ENCODE assay signal across 1 cellular context in the genomic region with DNA sequence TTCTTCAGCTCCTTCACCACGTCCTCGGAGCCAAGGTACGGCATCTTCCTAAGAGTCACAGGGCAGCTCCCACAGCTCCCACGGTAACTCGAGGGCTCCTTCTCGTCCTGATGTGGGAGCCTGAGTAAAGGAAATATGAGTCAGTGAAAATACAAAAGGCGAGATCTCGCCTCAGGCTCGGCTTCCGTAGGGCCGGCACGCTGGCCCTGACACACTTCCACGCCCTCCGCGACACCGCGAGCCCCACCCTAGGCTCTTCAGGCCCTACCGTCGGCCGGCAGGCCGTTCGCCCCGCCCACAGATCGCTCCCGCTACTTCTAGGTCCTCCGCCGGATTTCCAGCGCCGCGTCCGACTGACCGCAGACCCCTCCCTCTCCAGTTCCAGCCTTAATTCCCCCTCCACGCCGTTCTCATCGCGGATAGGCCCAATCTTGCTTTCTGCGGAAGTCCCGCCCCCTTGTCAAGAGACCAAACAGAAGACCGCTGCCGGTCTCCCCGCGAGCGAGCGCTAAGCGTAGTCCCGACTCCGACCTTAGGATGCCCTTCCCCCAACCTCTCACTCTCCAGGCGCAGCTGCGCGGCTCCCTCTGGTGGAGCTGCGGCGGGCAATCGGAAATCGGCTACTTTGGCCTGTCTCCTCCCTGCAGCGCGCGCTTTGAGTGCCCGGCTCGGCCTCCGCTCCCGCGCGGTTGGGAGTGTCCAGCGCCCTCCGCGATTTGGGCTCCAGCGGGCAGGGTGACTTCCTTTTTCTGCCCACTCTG.
TF ChIP-seq lines count a peak whose summit lies in the region.

A gene (minus strand): TSS at position 126 of the 761 bp plus-strand sequence. CDS start 82 bp downstream, at position 44.
A gene (plus strand): TSS at position 653 of the 761 bp plus-strand sequence. CDS start 261 bp downstream, outside the sequence.

TF ChIP-seq in HepG2, 621 proteins besides CTCF, POLR2A, EP300 and RAD21 (continued from another document and continues in another):
- TF ChIP-seq, protein P1, sequence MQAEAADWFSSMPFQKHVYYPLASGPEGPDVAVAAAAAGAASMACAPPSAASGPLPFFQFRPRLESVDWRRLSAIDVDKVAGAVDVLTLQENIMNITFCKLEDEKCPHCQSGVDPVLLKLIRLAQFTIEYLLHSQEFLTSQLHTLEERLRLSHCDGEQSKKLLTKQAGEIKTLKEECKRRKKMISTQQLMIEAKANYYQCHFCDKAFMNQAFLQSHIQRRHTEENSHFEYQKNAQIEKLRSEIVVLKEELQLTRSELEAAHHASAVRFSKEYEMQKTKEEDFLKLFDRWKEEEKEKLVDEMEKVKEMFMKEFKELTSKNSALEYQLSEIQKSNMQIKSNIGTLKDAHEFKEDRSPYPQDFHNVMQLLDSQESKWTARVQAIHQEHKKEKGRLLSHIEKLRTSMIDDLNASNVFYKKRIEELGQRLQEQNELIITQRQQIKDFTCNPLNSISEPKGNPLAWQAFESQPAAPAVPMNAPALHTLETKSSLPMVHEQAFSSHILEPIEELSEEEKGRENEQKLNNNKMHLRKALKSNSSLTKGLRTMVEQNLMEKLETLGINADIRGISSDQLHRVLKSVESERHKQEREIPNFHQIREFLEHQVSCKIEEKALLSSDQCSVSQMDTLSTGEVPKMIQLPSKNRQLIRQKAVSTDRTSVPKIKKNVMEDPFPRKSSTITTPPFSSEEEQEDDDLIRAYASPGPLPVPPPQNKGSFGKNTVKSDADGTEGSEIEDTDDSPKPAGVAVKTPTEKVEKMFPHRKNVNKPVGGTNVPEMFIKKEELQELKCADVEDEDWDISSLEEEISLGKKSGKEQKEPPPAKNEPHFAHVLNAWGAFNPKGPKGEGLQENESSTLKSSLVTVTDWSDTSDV (CRISPR knock-in tag; IDR thresholded peaks at IDR 0.05), result no peak
- TF ChIP-seq, protein P2, sequence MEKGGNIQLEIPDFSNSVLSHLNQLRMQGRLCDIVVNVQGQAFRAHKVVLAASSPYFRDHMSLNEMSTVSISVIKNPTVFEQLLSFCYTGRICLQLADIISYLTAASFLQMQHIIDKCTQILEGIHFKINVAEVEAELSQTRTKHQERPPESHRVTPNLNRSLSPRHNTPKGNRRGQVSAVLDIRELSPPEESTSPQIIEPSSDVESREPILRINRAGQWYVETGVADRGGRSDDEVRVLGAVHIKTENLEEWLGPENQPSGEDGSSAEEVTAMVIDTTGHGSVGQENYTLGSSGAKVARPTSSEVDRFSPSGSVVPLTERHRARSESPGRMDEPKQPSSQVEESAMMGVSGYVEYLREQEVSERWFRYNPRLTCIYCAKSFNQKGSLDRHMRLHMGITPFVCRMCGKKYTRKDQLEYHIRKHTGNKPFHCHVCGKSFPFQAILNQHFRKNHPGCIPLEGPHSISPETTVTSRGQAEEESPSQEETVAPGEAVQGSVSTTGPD (CRISPR knock-in tag; IDR thresholded peaks at IDR 0.05), result no peak
- no peak for TF ChIP-seq ZSCAN12 (CRISPR knock-in tag; IDR thresholded peaks at IDR 0.05)
- TF ChIP-seq, protein P3, sequence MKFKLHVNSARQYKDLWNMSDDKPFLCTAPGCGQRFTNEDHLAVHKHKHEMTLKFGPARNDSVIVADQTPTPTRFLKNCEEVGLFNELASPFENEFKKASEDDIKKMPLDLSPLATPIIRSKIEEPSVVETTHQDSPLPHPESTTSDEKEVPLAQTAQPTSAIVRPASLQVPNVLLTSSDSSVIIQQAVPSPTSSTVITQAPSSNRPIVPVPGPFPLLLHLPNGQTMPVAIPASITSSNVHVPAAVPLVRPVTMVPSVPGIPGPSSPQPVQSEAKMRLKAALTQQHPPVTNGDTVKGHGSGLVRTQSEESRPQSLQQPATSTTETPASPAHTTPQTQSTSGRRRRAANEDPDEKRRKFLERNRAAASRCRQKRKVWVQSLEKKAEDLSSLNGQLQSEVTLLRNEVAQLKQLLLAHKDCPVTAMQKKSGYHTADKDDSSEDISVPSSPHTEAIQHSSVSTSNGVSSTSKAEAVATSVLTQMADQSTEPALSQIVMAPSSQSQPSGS (CRISPR knock-in tag; IDR thresholded peaks at IDR 0.05), result peak; percentile 84
- TF ChIP-seq, protein P4, sequence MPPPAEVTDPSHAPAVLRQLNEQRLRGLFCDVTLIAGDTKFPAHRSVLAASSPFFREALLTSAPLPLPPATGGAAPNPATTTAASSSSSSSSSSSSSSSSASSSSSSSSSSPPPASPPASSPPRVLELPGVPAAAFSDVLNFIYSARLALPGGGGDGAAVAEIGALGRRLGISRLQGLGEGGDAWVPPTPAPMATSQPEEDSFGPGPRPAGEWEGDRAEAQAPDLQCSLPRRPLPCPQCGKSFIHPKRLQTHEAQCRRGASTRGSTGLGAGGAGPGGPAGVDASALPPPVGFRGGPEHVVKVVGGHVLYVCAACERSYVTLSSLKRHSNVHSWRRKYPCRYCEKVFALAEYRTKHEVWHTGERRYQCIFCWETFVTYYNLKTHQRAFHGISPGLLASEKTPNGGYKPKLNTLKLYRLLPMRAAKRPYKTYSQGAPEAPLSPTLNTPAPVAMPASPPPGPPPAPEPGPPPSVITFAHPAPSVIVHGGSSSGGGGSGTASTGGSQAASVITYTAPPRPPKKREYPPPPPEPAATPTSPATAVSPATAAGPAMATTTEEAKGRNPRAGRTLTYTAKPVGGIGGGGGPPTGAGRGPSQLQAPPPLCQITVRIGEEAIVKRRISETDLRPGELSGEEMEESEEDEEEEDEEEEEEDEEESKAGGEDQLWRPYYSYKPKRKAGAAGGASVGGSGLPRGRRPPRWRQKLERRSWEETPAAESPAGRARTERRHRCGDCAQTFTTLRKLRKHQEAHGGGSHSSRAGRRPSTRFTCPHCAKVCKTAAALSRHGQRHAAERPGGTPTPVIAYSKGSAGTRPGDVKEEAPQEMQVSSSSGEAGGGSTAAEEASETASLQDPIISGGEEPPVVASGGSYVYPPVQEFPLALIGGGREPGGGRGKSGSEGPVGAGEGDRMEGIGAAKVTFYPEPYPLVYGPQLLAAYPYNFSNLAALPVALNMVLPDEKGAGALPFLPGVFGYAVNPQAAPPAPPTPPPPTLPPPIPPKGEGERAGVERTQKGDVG (CRISPR knock-in tag; IDR thresholded peaks at IDR 0.05; ENCODE audit: borderline replicate concordance), result no peak; the same call in 1 of the 2 replicates
- TF ChIP-seq ETV6 (CRISPR knock-in tag; conservative IDR thresholded peaks at IDR 0.05), result no peak
- TF ChIP-seq FOXM1 (CRISPR knock-in tag; IDR thresholded peaks at IDR 0.05), result no peak
- TF ChIP-seq MBNL3 (CRISPR knock-in tag; conservative IDR thresholded peaks at IDR 0.05), result no peak
- TF ChIP-seq FOXP1 (IDR thresholded peaks at IDR 0.05), result no peak
- 0 out of 2 replicates have a peak, but pooled peaks have one; percentile 33 for TF ChIP-seq FOXP1 (CRISPR knock-in tag; IDR thresholded peaks at IDR 0.05)
- no peak for TF ChIP-seq NCOA1 (CRISPR knock-in tag; IDR thresholded peaks at IDR 0.05)
- TF ChIP-seq TEAD3 (CRISPR knock-in tag; optimal IDR thresholded peaks at IDR 0.05; ENCODE audit: borderline replicate concordance), result no peak
- TF ChIP-seq ZNF260 (CRISPR knock-in tag; IDR thresholded peaks at IDR 0.05; ENCODE audit: borderline replicate concordance, low read depth), result no peak
- no peak for TF ChIP-seq SATB2 (CRISPR knock-in tag; IDR thresholded peaks at IDR 0.05)
- peak; percentile 58 for TF ChIP-seq BCL6 (CRISPR knock-in tag; IDR thresholded peaks at IDR 0.05)
- TF ChIP-seq ZNF776 (CRISPR knock-in tag; IDR thresholded peaks at IDR 0.05), result peak; percentile 1; the same call in 1 of the 2 replicates
- TF ChIP-seq, protein P5, sequence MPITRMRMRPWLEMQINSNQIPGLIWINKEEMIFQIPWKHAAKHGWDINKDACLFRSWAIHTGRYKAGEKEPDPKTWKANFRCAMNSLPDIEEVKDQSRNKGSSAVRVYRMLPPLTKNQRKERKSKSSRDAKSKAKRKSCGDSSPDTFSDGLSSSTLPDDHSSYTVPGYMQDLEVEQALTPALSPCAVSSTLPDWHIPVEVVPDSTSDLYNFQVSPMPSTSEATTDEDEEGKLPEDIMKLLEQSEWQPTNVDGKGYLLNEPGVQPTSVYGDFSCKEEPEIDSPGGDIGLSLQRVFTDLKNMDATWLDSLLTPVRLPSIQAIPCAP (CRISPR knock-in tag; IDR thresholded peaks at IDR 0.05; ENCODE audit: low read depth), result no peak
- TF ChIP-seq MYC (CRISPR knock-in tag; IDR thresholded peaks at IDR 0.05; ENCODE audit: borderline replicate concordance), result peak; percentile 79; the same call in 1 of the 2 replicates
- no peak for TF ChIP-seq PRMT3 (CRISPR knock-in tag; IDR thresholded peaks at IDR 0.05; ENCODE audit: borderline replicate concordance, low read depth)
- no peak for TF ChIP-seq MEIS2 (CRISPR knock-in tag; IDR thresholded peaks at IDR 0.05)
- TF ChIP-seq, protein P6, sequence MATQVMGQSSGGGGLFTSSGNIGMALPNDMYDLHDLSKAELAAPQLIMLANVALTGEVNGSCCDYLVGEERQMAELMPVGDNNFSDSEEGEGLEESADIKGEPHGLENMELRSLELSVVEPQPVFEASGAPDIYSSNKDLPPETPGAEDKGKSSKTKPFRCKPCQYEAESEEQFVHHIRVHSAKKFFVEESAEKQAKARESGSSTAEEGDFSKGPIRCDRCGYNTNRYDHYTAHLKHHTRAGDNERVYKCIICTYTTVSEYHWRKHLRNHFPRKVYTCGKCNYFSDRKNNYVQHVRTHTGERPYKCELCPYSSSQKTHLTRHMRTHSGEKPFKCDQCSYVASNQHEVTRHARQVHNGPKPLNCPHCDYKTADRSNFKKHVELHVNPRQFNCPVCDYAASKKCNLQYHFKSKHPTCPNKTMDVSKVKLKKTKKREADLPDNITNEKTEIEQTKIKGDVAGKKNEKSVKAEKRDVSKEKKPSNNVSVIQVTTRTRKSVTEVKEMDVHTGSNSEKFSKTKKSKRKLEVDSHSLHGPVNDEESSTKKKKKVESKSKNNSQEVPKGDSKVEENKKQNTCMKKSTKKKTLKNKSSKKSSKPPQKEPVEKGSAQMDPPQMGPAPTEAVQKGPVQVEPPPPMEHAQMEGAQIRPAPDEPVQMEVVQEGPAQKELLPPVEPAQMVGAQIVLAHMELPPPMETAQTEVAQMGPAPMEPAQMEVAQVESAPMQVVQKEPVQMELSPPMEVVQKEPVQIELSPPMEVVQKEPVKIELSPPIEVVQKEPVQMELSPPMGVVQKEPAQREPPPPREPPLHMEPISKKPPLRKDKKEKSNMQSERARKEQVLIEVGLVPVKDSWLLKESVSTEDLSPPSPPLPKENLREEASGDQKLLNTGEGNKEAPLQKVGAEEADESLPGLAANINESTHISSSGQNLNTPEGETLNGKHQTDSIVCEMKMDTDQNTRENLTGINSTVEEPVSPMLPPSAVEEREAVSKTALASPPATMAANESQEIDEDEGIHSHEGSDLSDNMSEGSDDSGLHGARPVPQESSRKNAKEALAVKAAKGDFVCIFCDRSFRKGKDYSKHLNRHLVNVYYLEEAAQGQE (IDR thresholded peaks at IDR 0.05; ENCODE audit: borderline replicate concordance in 1 of 2, low read depth in 1 of 2, low read length in 2 of 2), result 0 out of 4 replicates have a peak, but pooled peaks of 1 of the 2 experiments have one; percentile 10
- TF ChIP-seq SMARCC2 (IDR thresholded peaks at IDR 0.05), result no peak
- peak; percentile 64; the same call in 1 of the 2 replicates for TF ChIP-seq ZNF605 (CRISPR knock-in tag; IDR thresholded peaks at IDR 0.05)
- no peak for TF ChIP-seq NCOA5 (CRISPR knock-in tag; IDR thresholded peaks at IDR 0.05)
- peak; percentile 93; the same call in 1 of the 2 replicates for TF ChIP-seq ZNF234 (CRISPR knock-in tag; conservative IDR thresholded peaks at IDR 0.05)
- no peak for TF ChIP-seq ZNF17 (CRISPR knock-in tag; IDR thresholded peaks at IDR 0.05)
- TF ChIP-seq HES4 (CRISPR knock-in tag; IDR thresholded peaks at IDR 0.05; ENCODE audit: borderline replicate concordance), result no peak
- TF ChIP-seq, protein P7, sequence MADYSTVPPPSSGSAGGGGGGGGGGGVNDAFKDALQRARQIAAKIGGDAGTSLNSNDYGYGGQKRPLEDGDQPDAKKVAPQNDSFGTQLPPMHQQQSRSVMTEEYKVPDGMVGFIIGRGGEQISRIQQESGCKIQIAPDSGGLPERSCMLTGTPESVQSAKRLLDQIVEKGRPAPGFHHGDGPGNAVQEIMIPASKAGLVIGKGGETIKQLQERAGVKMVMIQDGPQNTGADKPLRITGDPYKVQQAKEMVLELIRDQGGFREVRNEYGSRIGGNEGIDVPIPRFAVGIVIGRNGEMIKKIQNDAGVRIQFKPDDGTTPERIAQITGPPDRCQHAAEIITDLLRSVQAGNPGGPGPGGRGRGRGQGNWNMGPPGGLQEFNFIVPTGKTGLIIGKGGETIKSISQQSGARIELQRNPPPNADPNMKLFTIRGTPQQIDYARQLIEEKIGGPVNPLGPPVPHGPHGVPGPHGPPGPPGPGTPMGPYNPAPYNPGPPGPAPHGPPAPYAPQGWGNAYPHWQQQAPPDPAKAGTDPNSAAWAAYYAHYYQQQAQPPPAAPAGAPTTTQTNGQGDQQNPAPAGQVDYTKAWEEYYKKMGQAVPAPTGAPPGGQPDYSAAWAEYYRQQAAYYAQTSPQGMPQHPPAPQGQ (CRISPR knock-in tag; IDR thresholded peaks at IDR 0.05; ENCODE audit: borderline replicate concordance), result no peak
- TF ChIP-seq, protein P8, sequence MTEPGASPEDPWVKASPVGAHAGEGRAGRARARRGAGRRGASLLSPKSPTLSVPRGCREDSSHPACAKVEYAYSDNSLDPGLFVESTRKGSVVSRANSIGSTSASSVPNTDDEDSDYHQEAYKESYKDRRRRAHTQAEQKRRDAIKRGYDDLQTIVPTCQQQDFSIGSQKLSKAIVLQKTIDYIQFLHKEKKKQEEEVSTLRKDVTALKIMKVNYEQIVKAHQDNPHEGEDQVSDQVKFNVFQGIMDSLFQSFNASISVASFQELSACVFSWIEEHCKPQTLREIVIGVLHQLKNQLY (CRISPR knock-in tag; IDR thresholded peaks at IDR 0.05), result peak; percentile 13; the same call in 1 of the 2 replicates
- TF ChIP-seq SIX1 (CRISPR knock-in tag; IDR thresholded peaks at IDR 0.05; ENCODE audit: borderline replicate concordance), result no peak
